ENCODE assay signal across 24 cellular contexts in the genomic region with DNA sequence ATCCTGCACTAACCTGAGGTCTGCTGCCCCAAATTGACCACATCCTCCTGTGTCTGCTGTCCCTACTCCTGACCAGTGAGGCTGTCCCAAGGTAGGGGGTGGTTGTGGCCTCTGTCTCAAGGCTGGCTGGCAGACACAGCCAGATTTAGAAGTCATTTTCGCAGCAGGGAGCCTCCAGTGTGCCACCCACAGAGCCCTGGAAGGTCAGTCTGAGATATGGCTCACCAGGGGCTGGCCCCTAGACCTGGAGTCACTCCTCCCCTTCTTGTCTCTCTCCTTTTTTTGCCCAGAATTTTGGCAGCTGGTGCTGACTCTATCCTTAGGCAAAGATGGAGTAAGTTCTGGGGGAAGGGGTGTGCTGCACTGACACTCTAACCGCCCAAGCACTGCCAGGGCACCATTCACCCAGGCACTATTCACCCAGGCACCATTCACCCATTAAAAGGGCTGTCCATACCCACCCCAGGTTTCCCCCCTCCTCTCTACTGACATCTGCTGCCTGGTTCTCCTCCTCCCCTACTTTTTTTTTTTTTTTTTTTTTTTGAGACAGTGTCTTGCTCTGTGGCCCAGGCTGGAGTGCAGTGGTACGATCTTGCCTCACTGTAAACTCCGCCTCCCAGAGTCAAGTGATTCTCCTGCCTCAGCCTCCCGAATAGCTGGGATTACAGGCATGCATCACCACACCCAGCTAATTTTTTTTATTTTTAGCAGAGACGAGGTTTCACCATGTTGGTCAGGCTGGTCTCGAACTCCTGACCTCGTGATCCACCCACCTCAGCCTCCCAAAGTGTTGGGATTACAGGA. TPM values are rescaled to one million over a fixed set of nuclear protein-coding genes. Genes with fewer than 3 reads are reported as not detected.
"Had no signal": no experiment of that assay in that cellular context is flagged by ENCODE, and none has a peak within 500 bp of the region (broad histone marks: within the 10 kb centered on the region; RNA-seq: fewer than 3 reads in every experiment).

No MANE protein-coding gene starts in this region.

- H3K4me3 Mint-ChIP-seq: activated naive CD8-positive, alpha-beta T cell treated with anti-CD3 and anti-CD28 coated beads for 36 hours; activated T-helper 17 cell treated with anti-CD3 and anti-CD28 coated beads, Interleukin-2, amount 50 U/mL, for 72 hours; dendritic cell treated with granulocyte-macrophage colony-stimulating factor and Interleukin-4, amounts not matched to agents 40 ng/mL and 50 ng/mL, for 4 days; immature natural killer cell; naive thymus-derived CD4-positive, alpha-beta T cell; neural progenitor cell; stimulated activated memory B cell treated with anti-CD40 and anti-IgM and Interleukin-4, amounts not matched to agents 10 μg/mL and 1 μg/mL and 100 μg/mL, for 72 hours; type B pancreatic cell had no signal

- H3K4me3 ChIP-seq: esophagus squamous epithelium, heart right ventricle, mucosa of descending colon, neural progenitor cell, ovary, smooth muscle cell, testis had no signal

- DNase-seq: activated CD4-positive, alpha-beta T cell treated with anti-CD3 and anti-CD28 coated beads, Interleukin-2, amount 50 U/mL, for 4 hours; activated naive CD4-positive, alpha-beta T cell; activated naive CD8-positive, alpha-beta T cell treated with anti-CD3 and anti-CD28 coated beads for 36 hours; amniotic stem cell; effector CD8-positive, alpha-beta T cell; esophagus squamous epithelium; heart right ventricle; immature natural killer cell; kidney glomerular epithelial cell; left ventricle myocardium superior; mucosa of descending colon; naive thymus-derived CD4-positive, alpha-beta T cell; ovary; stimulated activated CD4-positive, alpha-beta T cell treated with anti-CD3 and anti-CD28 coated beads, Interleukin-4, amount 100 ng/mL, for 4 hours; testis had no signal

- H3K36me3 ChIP-seq: esophagus squamous epithelium, heart right ventricle, neural progenitor cell, ovary had no signal

- H3K27ac Mint-ChIP-seq: activated naive CD8-positive, alpha-beta T cell treated with anti-CD3 and anti-CD28 coated beads for 36 hours; dendritic cell treated with granulocyte-macrophage colony-stimulating factor and Interleukin-4, amounts not matched to agents 40 ng/mL and 50 ng/mL, for 4 days; immature natural killer cell; naive thymus-derived CD4-positive, alpha-beta T cell; stimulated activated memory B cell treated with anti-CD40 and anti-IgM and Interleukin-4, amounts not matched to agents 10 μg/mL and 1 μg/mL and 100 μg/mL, for 72 hours; type B pancreatic cell had no signal

- ATAC-seq: activated T-helper 17 cell treated with anti-CD3 and anti-CD28 coated beads, Interleukin-2, amount 50 U/mL, for 72 hours; heart right ventricle; left ventricle myocardium superior; mucosa of descending colon; naive thymus-derived CD4-positive, alpha-beta T cell; sciatic nerve; stimulated activated memory B cell treated with anti-CD40 and anti-IgM and Interleukin-4, amounts not matched to agents 10 μg/mL and 1 μg/mL and 100 μg/mL, for 72 hours had no signal

- H3K36me3 Mint-ChIP-seq: activated naive CD8-positive, alpha-beta T cell treated with anti-CD3 and anti-CD28 coated beads for 36 hours; immature natural killer cell; naive thymus-derived CD4-positive, alpha-beta T cell; neural progenitor cell; stimulated activated memory B cell treated with anti-CD40 and anti-IgM and Interleukin-4, amounts not matched to agents 10 μg/mL and 1 μg/mL and 100 μg/mL, for 72 hours; type B pancreatic cell had no signal

- H3K9me3 Mint-ChIP-seq: activated naive CD8-positive, alpha-beta T cell treated with anti-CD3 and anti-CD28 coated beads for 36 hours; activated T-helper 17 cell treated with anti-CD3 and anti-CD28 coated beads, Interleukin-2, amount 50 U/mL, for 72 hours; dendritic cell treated with granulocyte-macrophage colony-stimulating factor and Interleukin-4, amounts not matched to agents 40 ng/mL and 50 ng/mL, for 4 days; immature natural killer cell; stimulated activated memory B cell treated with anti-CD40 and anti-IgM and Interleukin-4, amounts not matched to agents 10 μg/mL and 1 μg/mL and 100 μg/mL, for 72 hours; type B pancreatic cell had no signal

- H3K27me3 ChIP-seq: ovary, testis had no signal

RNA-seq across cellular contexts. Expression of a gene that starts 7.7 kb away (rescaled TPM):
- total RNA-seq: sciatic nerve had no signal
- polyA plus RNA-seq: immature natural killer cell; naive thymus-derived CD4-positive, alpha-beta T cell had no signal

RNA-seq across cellular contexts. Expression of a gene that starts 13.3 kb away (rescaled TPM):
- total RNA-seq: activated naive CD8-positive, alpha-beta T cell treated with anti-CD3 and anti-CD28 coated beads for 36 hours; activated T-helper 17 cell treated with anti-CD3 and anti-CD28 coated beads, Interleukin-2, amount 50 U/mL, for 72 hours; cerebellum; heart right ventricle; left ventricle myocardium superior; mucosa of descending colon; ovary; pulmonary artery endothelial cell; sciatic nerve; smooth muscle cell had no signal
- polyA plus RNA-seq: heart right ventricle, ovary, smooth muscle cell had no signal
